In the genomic region with DNA sequence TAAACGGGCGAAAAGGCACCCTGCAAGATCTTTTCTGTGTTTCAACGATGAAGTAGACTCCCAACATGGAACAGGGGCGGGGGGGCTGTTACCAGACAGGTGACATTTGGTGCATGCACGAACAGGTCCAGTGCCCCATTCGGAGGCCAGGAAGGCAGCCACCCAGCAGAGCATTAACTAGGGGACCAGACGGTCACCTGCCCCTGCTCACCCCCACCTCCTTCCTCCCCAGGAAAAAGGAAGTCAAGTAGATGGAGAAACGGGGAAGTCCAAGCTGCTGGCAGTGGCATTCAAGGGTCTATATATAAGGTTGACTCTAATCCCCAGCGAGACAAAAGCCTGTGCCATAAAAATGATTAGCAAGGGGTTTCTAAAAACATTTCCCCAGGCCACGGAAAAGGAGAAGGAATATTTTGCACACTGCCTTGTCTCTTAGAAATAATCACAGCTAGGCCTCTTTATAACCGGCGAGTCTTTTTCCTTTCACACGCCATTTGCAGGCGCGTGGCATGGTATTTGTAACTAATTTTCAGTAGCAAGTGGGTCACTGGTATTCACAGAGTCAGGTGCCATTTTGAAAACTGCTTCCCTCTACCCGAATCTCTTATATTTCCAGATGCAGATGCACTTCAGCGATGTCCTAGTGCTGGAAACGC, we compare ENCODE assay signal across 8 cellular contexts. TPM values are rescaled to one million over a fixed set of nuclear protein-coding genes. Genes with fewer than 3 reads are reported as not detected.
A peak's percentile ranks its signal among the peaks of the same experiment; 100 is the strongest.
DNase-seq lines count a peak whose midpoint lies in the region; ATAC-seq and TF ChIP-seq lines count a peak whose summit lies in the region.

No MANE protein-coding gene starts in this region.

- no peak overlapping the region for H4K91ac ChIP-seq in trophoblast cell (ENCODE audit: low read depth, low read length)

- no peak overlapping the region for H2BK12ac ChIP-seq in trophoblast cell (ENCODE audit: low read length)

- H2BK5ac ChIP-seq in trophoblast cell (ENCODE audit: low read depth, low read length, poor library complexity): no peak overlapping the region

- H4K12ac ChIP-seq in trophoblast cell (ENCODE audit: low read depth, low read length): no peak overlapping the region

- WGBS in testis, 2 donors: 15 to 35% methylated on average over 10 to 18 of the region's 18 CpGs
- no CpG with 5 or more reads among the region's 18 CpGs for WGBS in trophoblast cell (ENCODE audit: extremely low coverage, insufficient coverage, insufficient read length)

- CTCF ChIA-PET in Calu3 (lab: Charles Lee): interaction anchor here (0.7 to 3.1 kb wide), 4 partner anchors 27 to 515 kb away, joined by 3 to 19 read pairs (median 9); no protein-coding TSS in a partner anchor
- CTCF ChIA-PET in activated naive CD4-positive, alpha-beta T cell treated with anti-CD3 and anti-CD28 coated beads, Interleukin-2, amount 10 ng/mL, durations not matched to agents 7 days and 5 days (lab: Charles Lee): interaction anchor here (0.6 to 3.6 kb wide), 8 partner anchors 18 to 119 kb away, joined by 3 to 22 read pairs (median 6); no protein-coding TSS in a partner anchor

- H3K9me3 ChIP-seq in left lung: no peaks in the 10 kb centered on the region
- no peaks in the 10 kb centered on the region for H3K9me3 ChIP-seq in testis
- H3K9me3 ChIP-seq in trophoblast cell (ENCODE audit: insufficient read depth, low read depth, low read length): no peaks in the 10 kb centered on the region

- H3K4me1 ChIP-seq in left lung (peaks cover 0 to 29% of the 10 kb centered on the region in 2 donors), testis (no peaks in the 10 kb centered on the region), trophoblast cell (ENCODE audit: control insufficient read depth in 1 of 2, insufficient read depth in 2 of 2, low read length in 2 of 2) (no peaks in the 10 kb centered on the region)

- H3K79me2 ChIP-seq in trophoblast cell (ENCODE audit: control insufficient read depth, insufficient read depth, low read length, poor library complexity): peaks cover 14% of the 10 kb centered on the region

- H3K4me3 Mint-ChIP-seq in Calu3 (ENCODE audit: low read depth, unreplicated experiment): peak overlapping the region; percentile 85
- H3K4me3 Mint-ChIP-seq in activated naive CD4-positive, alpha-beta T cell treated with anti-CD3 and anti-CD28 coated beads, Interleukin-2, amount 10 ng/mL, durations not matched to agents 7 days and 5 days: peak overlapping the region; percentile 97

- H3K4ac ChIP-seq in trophoblast cell (ENCODE audit: low read depth, low read length): no peak overlapping the region

- H3K27ac Mint-ChIP-seq in Calu3 (ENCODE audit: unreplicated experiment): peak overlapping the region; percentile 99
- H3K27ac Mint-ChIP-seq in activated naive CD4-positive, alpha-beta T cell treated with anti-CD3 and anti-CD28 coated beads, Interleukin-2, amount 10 ng/mL, durations not matched to agents 7 days and 5 days: peak overlapping the region; percentile 99

- BruUV-seq in Calu3 (replicated peaks; lab: Mats Ljungman, UMichigan): no TSS peak

- H3K27ac ChIP-seq in left lung (peak overlapping the region; percentile 97 to 98), testis (peak overlapping the region; percentile 91 to 93), trophoblast cell (ENCODE audit: low read depth, low read length) (no peak overlapping the region)

- no peaks in the 10 kb centered on the region for H3K9me3 Mint-ChIP-seq in Calu3 (ENCODE audit: low read depth, unreplicated experiment)
- no peaks in the 10 kb centered on the region for H3K9me3 Mint-ChIP-seq in activated naive CD4-positive, alpha-beta T cell treated with anti-CD3 and anti-CD28 coated beads, Interleukin-2, amount 10 ng/mL, durations not matched to agents 7 days and 5 days

- peaks cover 0 to 4% of the 10 kb centered on the region in 2 donors for H3K36me3 ChIP-seq in left lung
- no peaks in the 10 kb centered on the region for H3K36me3 ChIP-seq in testis (ENCODE audit: low read depth, missing control alignments)
- no peaks in the 10 kb centered on the region for H3K36me3 ChIP-seq in trophoblast cell (ENCODE audit: control insufficient read depth in 1 of 2, insufficient read depth in 2 of 2, low read length in 2 of 2)

- H3K14ac ChIP-seq in trophoblast cell (ENCODE audit: low read length): no peak overlapping the region

- no peak overlapping the region for H3K18ac ChIP-seq in trophoblast cell (ENCODE audit: low read length)

- H2BK120ac ChIP-seq in trophoblast cell (ENCODE audit: insufficient read depth, low read length, poor library complexity): no peak overlapping the region

- intact Hi-C loops in Calu3 (cut with micrococcal nuclease; ENCODE audit: unreplicated experiment) (loop anchor here (10.0 kb wide), 1 partner anchor 311 kb away; no protein-coding TSS in a partner anchor), left lung (cut with DNase I) (loop anchor here in 1 of 2 donors (10.0 kb wide), 1 partner anchor 121 kb away; no protein-coding TSS in a partner anchor), testis (cut with DNase I; ENCODE audit: low total_unique reads) (loop anchor here (5.0 kb wide), 1 partner anchor 514 kb away; no protein-coding TSS in a partner anchor)

- ATAC-seq in left lung: no peak

- H3K4me3 ChIP-seq in left lung (peak overlapping the region in 1 of 2 donors; percentile 63), testis (peak overlapping the region in 1 of 2 donors; percentile 85), trophoblast cell (ENCODE audit: low read depth, low read length) (no peak overlapping the region)

- DNase-seq in Calu3: peak; percentile 41
- DNase-seq in NCI-H1105 treated with DMSO at 0.1 percent for 48 hours (lab: John Stamatoyannopoulos, UW): peak; percentile 72
- DNase-seq in activated naive CD4-positive, alpha-beta T cell treated with anti-CD3 and anti-CD28 coated beads, Interleukin-2, amount 10 ng/mL, durations not matched to agents 7 days and 5 days: peak; percentile 72
- DNase-seq in left lung: peak in 1 of 2 donors; percentile 70
- DNase-seq in testis: no peak
- no peak for DNase-seq in DMS 273 (lab: John Stamatoyannopoulos, UW; ENCODE audit: unreplicated experiment)
- DNase-seq in trophoblast cell: no peak
- DNase-seq in NCI-H1694 treated with DMSO at 0.1 percent for 48 hours (lab: John Stamatoyannopoulos, UW): no peak

- no peak for TF ChIP-seq POLR2A in testis (IDR thresholded peaks at IDR 0.05)

- H3K4me1 Mint-ChIP-seq in Calu3 (ENCODE audit: low read depth, unreplicated experiment): peaks cover 47% of the 10 kb centered on the region
- peaks cover 38% of the 10 kb centered on the region for H3K4me1 Mint-ChIP-seq in activated naive CD4-positive, alpha-beta T cell treated with anti-CD3 and anti-CD28 coated beads, Interleukin-2, amount 10 ng/mL, durations not matched to agents 7 days and 5 days

- TF ChIP-seq CTCF in Calu3 (IDR thresholded peaks at IDR 0.05; ENCODE audit: unreplicated experiment) (no peak), left lung (IDR thresholded peaks at IDR 0.05) (no peak), testis (IDR thresholded peaks at IDR 0.05) (no peak)

- H3K9ac ChIP-seq in trophoblast cell (ENCODE audit: low read length): no peak overlapping the region

- peaks cover 81% of the 10 kb centered on the region for H3K36me3 Mint-ChIP-seq in Calu3 (ENCODE audit: insufficient read depth, unreplicated experiment)
- peaks cover 58% of the 10 kb centered on the region for H3K36me3 Mint-ChIP-seq in activated naive CD4-positive, alpha-beta T cell treated with anti-CD3 and anti-CD28 coated beads, Interleukin-2, amount 10 ng/mL, durations not matched to agents 7 days and 5 days

- H3K27me3 ChIP-seq in left lung (peaks cover 0 to 16% of the 10 kb centered on the region in 2 donors), testis (no peaks in the 10 kb centered on the region), trophoblast cell (ENCODE audit: insufficient read depth, low read length) (no peaks in the 10 kb centered on the region)

- H3K79me1 ChIP-seq in trophoblast cell (ENCODE audit: low read length): peaks cover 16% of the 10 kb centered on the region

- H2AK5ac ChIP-seq in trophoblast cell (ENCODE audit: low read length): no peak overlapping the region

- no peak overlapping the region for H3K4me2 ChIP-seq in trophoblast cell (ENCODE audit: low read length)

- H2AFZ ChIP-seq in trophoblast cell (ENCODE audit: insufficient read depth, low read length, poor library complexity): no peak overlapping the region

- no peaks in the 10 kb centered on the region for H3K27me3 Mint-ChIP-seq in Calu3 (ENCODE audit: unreplicated experiment)
- H3K27me3 Mint-ChIP-seq in activated naive CD4-positive, alpha-beta T cell treated with anti-CD3 and anti-CD28 coated beads, Interleukin-2, amount 10 ng/mL, durations not matched to agents 7 days and 5 days: peaks cover 14% of the 10 kb centered on the region

- no peak overlapping the region for H3K23ac ChIP-seq in trophoblast cell (ENCODE audit: low read length)

- H4K8ac ChIP-seq in trophoblast cell (ENCODE audit: low read depth, low read length): no peak overlapping the region

RNA-seq across cellular contexts. Expression of a gene that starts 1.2 kb away (rescaled TPM):
- total RNA-seq in Calu3 (2022) (5,274 and 5,368 TPM in 2 replicates), left lung (1,000 to 10,000 TPM; 4,574 to 4,791 TPM), testis (100 to 1,000 TPM; 384 to 669 TPM)
- 1,448 TPM for polyA plus RNA-seq in testis (ENCODE audit: insufficient read depth, low read depth, low replicate concordance)
- polyA plus RNA-seq in trophoblast cell (2013): 2,127 and 2,260 TPM in 2 replicates

Comparison
In these comparisons a context has a peak if more than half of its experiments do, and no peak if none do; other contexts are left out.
1. DNase-seq: peak in Calu3 (single experiment), NCI-H1105 treated with DMSO at 0.1 percent for 48 hours (single experiment) and activated naive CD4-positive, alpha-beta T cell treated with anti-CD3 and anti-CD28 coated beads, Interleukin-2, amount 10 ng/mL, durations not matched to agents 7 days and 5 days (single experiment); none in testis (single experiment), DMS 273 (single experiment), trophoblast cell (0 of 2) and NCI-H1694 treated with DMSO at 0.1 percent for 48 hours (single experiment).